8 cellular contexts compared by ENCODE assay signal in genomic region chr2:55420244-55420713, GRCh38. TPM values are rescaled to one million over a fixed set of nuclear protein-coding genes. Genes with fewer than 3 reads are reported as not detected.
DNase-seq lines count a peak whose midpoint lies in the region; ATAC-seq and TF ChIP-seq lines count a peak whose summit lies in the region.

No MANE protein-coding gene starts in this region.

- no peaks in the 10 kb centered on the region for H3K36me3 Mint-ChIP-seq in naive B cell

- no peak for ATAC-seq in naive B cell (ENCODE audit: low read depth in 2 of 2)

- H3K4me3 ChIP-seq in AG09309 (ENCODE audit: control insufficient read depth, low read depth, low read length) (peak overlapping the region; percentile 99), colonic mucosa (peak overlapping the region; percentile 58)

- H3K9me3 ChIP-seq in KOPT-K1 (ENCODE audit: insufficient read depth, low read length, poor library complexity, severe bottlenecking) (no peaks in the 10 kb centered on the region), colonic mucosa (no peaks in the 10 kb centered on the region)

- peak overlapping the region; percentile 60 to 65 for H3K9ac ChIP-seq in colonic mucosa (ENCODE audit: low read depth in 2 of 2, low read length in 2 of 2)

- H3K36me3 ChIP-seq in KOPT-K1 (ENCODE audit: insufficient read depth, low read length) (0 out of 2 replicates have a peak, but pooled peaks cover 3% of the 10 kb centered on the region), colonic mucosa (no peaks in the 10 kb centered on the region)

- peaks cover 20 to 34% (median 29%) of the 10 kb centered on the region in 3 donors for H3K4me1 Mint-ChIP-seq in naive B cell

- peak overlapping the region; percentile 90 to 97 (median 94) for H3K4me3 Mint-ChIP-seq in naive B cell

- intact Hi-C loops in colonic mucosa (cut with DNase I) = loop anchor here (10.0 kb wide), 1 partner anchor 185 kb away; the partner anchor contains the start of genes CLHC1 and RPS27A
- intact Hi-C loops in posterior cingulate gyrus (cut with DNase I) = loop anchor here (1.0 kb wide), 1 partner anchor 99 kb away; the partner anchor contains the start of gene CFAP36

- no peak for TF ChIP-seq CTCF in AG09309 (IDR thresholded peaks at IDR 0.05; ENCODE audit: control insufficient read depth, insufficient read depth, low read depth, low read length, missing control alignments)
- no peak for TF ChIP-seq CTCF in colonic mucosa (IDR thresholded peaks at IDR 0.05)

- peaks cover 0 to 3% (median 0%) of the 10 kb centered on the region in 3 donors for H3K27me3 Mint-ChIP-seq in naive B cell

- no peaks in the 10 kb centered on the region for H3K27me3 ChIP-seq in colonic mucosa

- H3K9me3 Mint-ChIP-seq in naive B cell = no peaks in the 10 kb centered on the region

- no peaks in the 10 kb centered on the region for H3K4me1 ChIP-seq in colonic mucosa

- DNase-seq in AG09309 (ENCODE audit: low read depth) (no peak), colonic mucosa (no peak), naive B cell (no peak), HK-2 (ENCODE audit: unreplicated experiment) (no peak), posterior cingulate gyrus (no peak), NCI-H82 treated with DMSO at 0.1 percent for 48 hours (lab: John Stamatoyannopoulos, UW; ENCODE audit: unreplicated experiment) (no peak), DMS53 treated with DMSO at 0.1 percent for 48 hours (lab: John Stamatoyannopoulos, UW; ENCODE audit: unreplicated experiment) (no peak)

- peak overlapping the region; percentile 93 for H3K27ac ChIP-seq in KOPT-K1 (ENCODE audit: low read depth, low read length, poor library complexity, severe bottlenecking)
- H3K27ac ChIP-seq in colonic mucosa = peak overlapping the region; percentile 72

- H3K27ac Mint-ChIP-seq in naive B cell = peak overlapping the region in 4 of 6 donors; percentile 60 to 97 (median 85)

RNA-seq across cellular contexts. Expression of gene CCDC88A, which starts 0.6 kb away (rescaled TPM):
- 10 to 100 TPM in 1 of 2 donors, 1 to 10 TPM in 1; 4.2 to 11.4 TPM for total RNA-seq in colonic mucosa
- polyA plus RNA-seq in naive B cell (ENCODE audit: low read depth in 6 of 6) = 1 to 10 TPM; 1.3 to 5.0 (median 2.8) TPM
